18 cellular contexts compared by ENCODE assay signal in the genomic region with DNA sequence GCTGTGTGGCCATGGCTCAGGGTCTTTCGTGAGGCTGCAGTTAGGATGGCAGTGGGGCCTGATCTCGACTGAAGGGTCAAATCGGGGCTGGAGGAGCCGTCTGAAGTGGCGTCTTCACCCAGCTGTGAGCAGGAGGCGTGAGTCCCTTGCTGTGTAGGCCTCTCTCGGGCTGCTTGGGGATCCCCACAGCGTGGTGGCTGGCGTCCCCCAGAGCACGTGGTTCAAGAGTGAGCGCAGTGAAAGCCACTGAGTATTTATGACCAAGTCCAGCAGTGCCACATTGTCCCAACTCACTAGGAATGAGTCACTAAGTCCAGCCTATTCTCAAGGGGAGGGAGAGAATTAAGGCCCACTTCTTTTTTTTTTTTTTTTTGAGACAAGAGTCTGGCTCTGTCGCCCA. TPM values are rescaled to one million over a fixed set of nuclear protein-coding genes. Genes with fewer than 3 reads are reported as not detected.
DNase-seq lines count a peak whose midpoint lies in the region; ATAC-seq and TF ChIP-seq lines count a peak whose summit lies in the region.
"Had no signal": no experiment of that assay in that cellular context is flagged by ENCODE, and none has a peak within 500 bp of the region (broad histone marks: within the 10 kb centered on the region; RNA-seq: fewer than 3 reads in every experiment).

No MANE protein-coding gene starts in this region.

- H3K4me1 ChIP-seq in OCI-LY3 (ENCODE audit: low read length), result peaks cover 24% of the 10 kb centered on the region
- no peaks in the 10 kb centered on the region for H3K4me1 ChIP-seq in neuronal stem cell (ENCODE audit: control insufficient read depth in 2 of 2, insufficient read depth in 1 of 2, low read depth in 1 of 2, low read length in 2 of 2)

- H2BK15ac ChIP-seq in neuronal stem cell (ENCODE audit: low read length), result no peak overlapping the region

- WGBS in neuronal stem cell (ENCODE audit: extremely low coverage in 2 of 2, insufficient read length in 2 of 2, insufficient replicate concordance in 1 of 2), 2 donors, result no CpG with 5 or more reads among the region's 12 CpGs

- H4K91ac ChIP-seq in neuronal stem cell (ENCODE audit: low read depth, low read length, poor library complexity), result no peak overlapping the region

- H3K9ac ChIP-seq in OCI-LY3 (ENCODE audit: low read length) (no peak overlapping the region), neuronal stem cell (ENCODE audit: low read depth, low read length, poor library complexity) (no peak overlapping the region)

- no peak for ATAC-seq in HG03571 (IDR thresholded peaks at IDR 0.05; ENCODE audit: unreplicated experiment)

- peak overlapping the region; percentile 70 for H4K8ac ChIP-seq in neuronal stem cell (ENCODE audit: low read depth, low read length)

- H2AFZ ChIP-seq in OCI-LY3 (ENCODE audit: low read depth, low read length) (0 out of 2 replicates have a peak overlapping the region, but pooled peaks have one; percentile 2), neuronal stem cell (ENCODE audit: low read length) (no peak overlapping the region)

- no peak overlapping the region for H3K14ac ChIP-seq in neuronal stem cell (ENCODE audit: low read length)

- no peak overlapping the region for H2BK120ac ChIP-seq in neuronal stem cell (ENCODE audit: low read depth, low read length)

- H4K20me1 ChIP-seq in OCI-LY3 (ENCODE audit: insufficient read depth, low read length), result no peaks in the 10 kb centered on the region

- DNase-seq in GM06990 (ENCODE audit: extremely low read depth, insufficient read length) (peak; percentile 55), H7 (peak; percentile 35), neuronal stem cell (ENCODE audit: low spot score) (no peak), NCI-H1092 treated with DMSO at 0.1 percent for 48 hours (lab: John Stamatoyannopoulos, UW) (no peak), dermis blood vessel endothelial cell (no peak)
- DNase-seq: DMS53, Kasumi-1, MG63, NCI-H1092, NCI-H146, NCI-H2029, NCI-H2227 treated with DMSO at 0.1 percent for 48 hours, NCI-H510A, SJCRH30, T-cell had no signal

- H3K79me2 ChIP-seq in OCI-LY3 (ENCODE audit: low read length), result no peaks in the 10 kb centered on the region

- no peak overlapping the region for H3K23ac ChIP-seq in neuronal stem cell (ENCODE audit: low read depth, low read length, poor library complexity)

- H3K4me3 ChIP-seq in GM06990 (replicated peaks; ENCODE audit: low read depth, low read length) (no peak overlapping the region), H7 (ENCODE audit: insufficient read depth, low read depth, low read length) (no peak overlapping the region), OCI-LY3 (ENCODE audit: low read length) (no peak overlapping the region), neuronal stem cell (ENCODE audit: low read length in 2 of 2) (no peak overlapping the region)
- H3K4me3 ChIP-seq: A549, MG63, SJCRH30 had no signal

- H3K9me3 ChIP-seq in OCI-LY3 (ENCODE audit: insufficient read depth, low read length) (no peaks in the 10 kb centered on the region), neuronal stem cell (replicated peaks in 1 of 2; ENCODE audit: control insufficient read depth in 2 of 2, insufficient read depth in 1 of 2, low read depth in 1 of 2, low read length in 2 of 2) (no peaks in the 10 kb centered on the region)
- H3K9me3 ChIP-seq: A549, MG63, SJCRH30 had no signal

- H3K4me2 ChIP-seq in OCI-LY3 (ENCODE audit: low read length) (no peak overlapping the region), neuronal stem cell (ENCODE audit: insufficient read depth, low read length, poor library complexity, severe bottlenecking) (no peak overlapping the region)
- H3K4me2 ChIP-seq: A549 had no signal

- H3K36me3 ChIP-seq in GM06990 (ENCODE audit: control insufficient read depth, insufficient read depth, low read length) (no peaks in the 10 kb centered on the region), H7 (replicated peaks; ENCODE audit: control insufficient read depth, insufficient read depth, low read length) (no peaks in the 10 kb centered on the region; the same call in 1 of the 2 replicates), OCI-LY3 (replicated peaks; ENCODE audit: low read depth, low read length) (no peaks in the 10 kb centered on the region), neuronal stem cell (replicated peaks in 1 of 2; ENCODE audit: control insufficient read depth in 2 of 2, insufficient read depth in 2 of 2, low read length in 2 of 2) (peaks cover 15 to 71% of the 10 kb centered on the region in 2 donors)
- H3K36me3 ChIP-seq: MG63, SJCRH30 had no signal

- TF ChIP-seq CTCF in GM06990 (IDR thresholded peaks at IDR 0.05; ENCODE audit: insufficient read depth, low read length, poor library complexity, severe bottlenecking) (no peak), OCI-LY3 (IDR thresholded peaks at IDR 0.05; ENCODE audit: low read depth, low read length) (no peak)

- peaks cover 3% of the 10 kb centered on the region for H3K79me1 ChIP-seq in neuronal stem cell (ENCODE audit: low read depth, low read length)

- H3K27me3 ChIP-seq in GM06990 (replicated peaks; ENCODE audit: control insufficient read depth, insufficient read depth, low read length), result no peaks in the 10 kb centered on the region
- H3K27me3 ChIP-seq in H7 (ENCODE audit: control insufficient read depth, insufficient read depth, low read length), result no peaks in the 10 kb centered on the region
- peaks cover 23% of the 10 kb centered on the region for H3K27me3 ChIP-seq in OCI-LY3 (ENCODE audit: low read depth, low read length)
- H3K27me3 ChIP-seq in neuronal stem cell (ENCODE audit: control insufficient read depth in 3 of 3, insufficient read depth in 3 of 3, low read depth in 1 of 3, low read length in 3 of 3), result no peaks in the 10 kb centered on the region
- H3K27me3 ChIP-seq: MG63, SJCRH30 had no signal

- H2BK12ac ChIP-seq in neuronal stem cell (ENCODE audit: low read length), result no peak overlapping the region

- H3K4ac ChIP-seq in neuronal stem cell (ENCODE audit: low read length), result no peak overlapping the region

- H3K18ac ChIP-seq in neuronal stem cell (ENCODE audit: low read length), result no peak overlapping the region

- H2AK5ac ChIP-seq in neuronal stem cell (ENCODE audit: low read depth, low read length), result no peak overlapping the region

- H2BK5ac ChIP-seq in neuronal stem cell (ENCODE audit: low read length), result no peak overlapping the region

- H3K27ac ChIP-seq in OCI-LY3 (ENCODE audit: low read length), result no peak overlapping the region
- no peak overlapping the region for H3K27ac ChIP-seq in neuronal stem cell (replicated peaks; ENCODE audit: low read length)
- H3K27ac ChIP-seq: A549, SJCRH30 had no signal

RNA-seq across cellular contexts. Expression of a gene that starts 11.7 kb away (rescaled TPM):
- total RNA-seq in H7 (2014; rRNA removed; shearing (Covaris generic)), result 70.5 and 71.8 TPM in 2 replicates
- polyA plus RNA-seq in neuronal stem cell (2013, experiment 1 of 2), result 136 TPM
- 136 TPM for polyA plus RNA-seq in neuronal stem cell (2013, experiment 2 of 2)
- 170 and 206 TPM in 2 replicates for total RNA-seq in dermis blood vessel endothelial cell

RNA-seq across cellular contexts. Expression of a gene that starts 33.4 kb away (rescaled TPM):
- 8.2 and 9.6 TPM in 2 replicates for total RNA-seq in H7 (2014; rRNA removed; shearing (Covaris generic))
- 7.0 TPM for polyA plus RNA-seq in neuronal stem cell (2013, experiment 1 of 2)
- polyA plus RNA-seq in neuronal stem cell (2013, experiment 2 of 2), result 7.0 TPM
- 2.1 and 2.7 TPM in 2 replicates for total RNA-seq in dermis blood vessel endothelial cell

RNA-seq across cellular contexts. Expression of a gene that starts 45.2 kb away (rescaled TPM):
- 51.9 and 52.0 TPM in 2 replicates for total RNA-seq in H7 (2014; rRNA removed; shearing (Covaris generic))
- polyA plus RNA-seq in neuronal stem cell (2013, experiment 1 of 2), result 18.4 TPM
- polyA plus RNA-seq in neuronal stem cell (2013, experiment 2 of 2), result 21.0 TPM
- 16.8 and 17.3 TPM in 2 replicates for total RNA-seq in dermis blood vessel endothelial cell

RNA-seq across cellular contexts. Expression of a gene that starts 57.0 kb away (rescaled TPM):
- total RNA-seq in H7 (2014; rRNA removed; shearing (Covaris generic)), result 5.6 and 6.5 TPM in 2 replicates
- polyA plus RNA-seq in neuronal stem cell (2013, experiment 1 of 2), result 2.1 TPM
- 2.1 TPM for polyA plus RNA-seq in neuronal stem cell (2013, experiment 2 of 2)
- 2.3 and 2.6 TPM in 2 replicates for total RNA-seq in dermis blood vessel endothelial cell

Comparison
In these comparisons a context has a peak if more than half of its experiments do, and no peak if none do; other contexts are left out.
1. DNase-seq: peak in GM06990 (single experiment) and H7 (single experiment); none in neuronal stem cell (single experiment), NCI-H1092 treated with DMSO at 0.1 percent for 48 hours (single experiment) and dermis blood vessel endothelial cell (single experiment).